Comparison of ENCODE assay signal across 2 cellular contexts in genomic region chr21:27070881-27071670, GRCh38.
TF ChIP-seq lines count a peak whose summit lies in the region.

No MANE protein-coding gene starts in this region.

TF ChIP-seq in SK-N-SH treated with all-trans-retinoic acid at 6 μM for 48 hours, 23 proteins besides CTCF, POLR2A, EP300 and RAD21 (continued from another document):
- TF ChIP-seq PATZ1 (CRISPR knock-in tag; IDR thresholded peaks at IDR 0.05; ENCODE audit: borderline replicate concordance) (no peak), CREB5 (CRISPR knock-in tag; IDR thresholded peaks at IDR 0.05; ENCODE audit: low read depth) (no peak), ISL1 (CRISPR knock-in tag; IDR thresholded peaks at IDR 0.05) (peak; percentile 74)

TF ChIP-seq in SK-N-SH, 30 proteins besides CTCF, POLR2A, EP300 and RAD21 (continued from another document):
- TF ChIP-seq NFIC (IDR thresholded peaks at IDR 0.05; ENCODE audit: borderline replicate concordance) (no peak), CHD2 (IDR thresholded peaks at IDR 0.05; ENCODE audit: low read length, partially characterized antibody) (no peak), USF2 (IDR thresholded peaks at IDR 0.05; ENCODE audit: borderline replicate concordance, low read depth, low read length) (no peak), TEAD4 (IDR thresholded peaks at IDR 0.05; ENCODE audit: borderline replicate concordance, insufficient read depth) (no peak), PBX3 (IDR thresholded peaks at IDR 0.05) (no peak), SIN3A (IDR thresholded peaks at IDR 0.05; ENCODE audit: borderline replicate concordance, low read depth, low read length) (no peak), TCF12 (IDR thresholded peaks at IDR 0.05) (no peak), GABPA (IDR thresholded peaks at IDR 0.05; ENCODE audit: low read depth) (no peak), YY1 (IDR thresholded peaks at IDR 0.05; ENCODE audit: low read depth) (no peak)
